ENCODE assay signal across 16 cellular contexts in genomic region chr11:32105871-32106312, GRCh38. TPM values are rescaled to one million over a fixed set of nuclear protein-coding genes. Genes with fewer than 3 reads are reported as not detected.
A peak's percentile ranks its signal among the peaks of the same experiment; 100 is the strongest.
DNase-seq lines count a peak whose midpoint lies in the region; ATAC-seq, FAIRE-seq and TF ChIP-seq lines count a peak whose summit lies in the region.
"Had no signal": no experiment of that assay in that cellular context is flagged by ENCODE, and none has a peak within 500 bp of the region (broad histone marks: within the 10 kb centered on the region; RNA-seq: fewer than 3 reads in every experiment).

No MANE protein-coding gene starts in this region.

- no peak for ATAC-seq in HepG2
- ATAC-seq in right lobe of liver, result no peak
- peak; percentile 71 for ATAC-seq in GM21786 (IDR thresholded peaks at IDR 0.05; ENCODE audit: unreplicated experiment)
- ATAC-seq in HG03196 (IDR thresholded peaks at IDR 0.05; ENCODE audit: unreplicated experiment), result peak; percentile 62
- ATAC-seq: HCT116; naive thymus-derived CD4-positive, alpha-beta T cell; stimulated activated naive CD8-positive, alpha-beta T cell treated with anti-CD3 and anti-CD28 coated beads, Interleukin-15, amount 100 ng/mL, for 72 hours had no signal

- H3K9me3 ChIP-seq in HepG2 (ENCODE audit: low read length), result no peaks in the 10 kb centered on the region
- H3K9me3 ChIP-seq in right lobe of liver, result no peaks in the 10 kb centered on the region
- no peaks in the 10 kb centered on the region for H3K9me3 ChIP-seq in thyroid gland
- H3K9me3 ChIP-seq: esophagus squamous epithelium had no signal

- TF ChIP-seq RAD21 in HepG2 (CRISPR knock-in tag; IDR thresholded peaks at IDR 0.05), result no peak

- TF ChIP-seq EP300 in HepG2 (IDR thresholded peaks at IDR 0.05; ENCODE audit: low read depth in 2 of 2, low read length in 2 of 2) (no peak), HepG2 (CRISPR knock-in tag; IDR thresholded peaks at IDR 0.05; ENCODE audit: borderline replicate concordance) (no peak)

- no peak for TF ChIP-seq CTCF in HepG2 (CRISPR knock-in tag; IDR thresholded peaks at IDR 0.05)
- TF ChIP-seq CTCF in right lobe of liver (IDR thresholded peaks at IDR 0.05), result no peak
- TF ChIP-seq CTCF in thyroid gland (IDR thresholded peaks at IDR 0.05), result no peak

- WGBS in HepG2 (ENCODE audit: low lambda C conversion rate), result 86% methylated on average over 6 of the region's 6 CpGs
- WGBS in right lobe of liver (ENCODE audit: insufficient coverage, low coverage, low lambda C conversion rate, missing lambda C conversion rate), result 80% methylated on average over 6 of the region's 6 CpGs
- 88 to 94% methylated on average over 6 of the region's 6 CpGs for WGBS in thyroid gland, 2 donors

- no peaks in the 10 kb centered on the region for H3K36me3 ChIP-seq in HepG2 (replicated peaks in 1 of 2; ENCODE audit: control insufficient read depth in 1 of 2, insufficient read depth in 2 of 2, low read length in 2 of 2)
- no peaks in the 10 kb centered on the region for H3K36me3 ChIP-seq in right lobe of liver
- H3K36me3 ChIP-seq in thyroid gland, result peaks cover 5 to 24% of the 10 kb centered on the region in 2 donors

- intact Hi-C loops in HepG2 (cut with micrococcal nuclease; ENCODE audit: unreplicated experiment) (no loop called here), right lobe of liver (cut with DNase I) (no loop called here), thyroid gland (cut with DNase I) (no loop called here)

- no peak overlapping the region for H2AFZ ChIP-seq in HepG2 (ENCODE audit: low read length)

- BruUV-seq in HepG2 (replicated peaks; lab: Mats Ljungman, UMichigan), result no TSS peak

- CTCF ChIA-PET in HepG2 (lab: Yijun Ruan, JAX; ENCODE audit: low intra/inter-chr PET ratio, low total read pairs), result no interaction called here

- peaks cover 0 to 20% of the 10 kb centered on the region in 2 experiments; a peak in 4 of 5 replicates for H3K27me3 ChIP-seq in HepG2 (ENCODE audit: control insufficient read depth in 1 of 2, insufficient read depth in 2 of 2, low read length in 2 of 2)
- H3K27me3 ChIP-seq in right lobe of liver, result no peaks in the 10 kb centered on the region
- H3K27me3 ChIP-seq in thyroid gland, result no peaks in the 10 kb centered on the region
- H3K27me3 ChIP-seq: esophagus squamous epithelium had no signal

- TF ChIP-seq POLR2A in HepG2 (IDR thresholded peaks at IDR 0.05; ENCODE audit: insufficient read depth in 1 of 2, low read depth in 2 of 2, low read length in 2 of 2) (no peak), right lobe of liver (IDR thresholded peaks at IDR 0.05) (no peak), thyroid gland (IDR thresholded peaks at IDR 0.05) (no peak)

- H3K79me2 ChIP-seq in HepG2 (ENCODE audit: insufficient read depth, low read length), result no peaks in the 10 kb centered on the region

- H3K4me1 ChIP-seq in HepG2 (ENCODE audit: insufficient read depth, low read length) (peaks cover 21% of the 10 kb centered on the region), right lobe of liver (peaks cover 0 to 19% (median 2%) of the 10 kb centered on the region in 4 donors), thyroid gland (no peaks in the 10 kb centered on the region)
- H3K4me1 ChIP-seq: esophagus squamous epithelium had no signal

- no peak overlapping the region for H3K9ac ChIP-seq in HepG2 (ENCODE audit: insufficient read depth, low read depth, low read length)

- in situ Hi-C loops in HepG2 (cut with HindIII; ENCODE audit: extremely low pct_ligation_motif_present, low pct_unique_long_range_greater_than_20kb), result no loop called here

- no peak overlapping the region for H3K4me3 ChIP-seq in HepG2 (replicated peaks in 1 of 3; ENCODE audit: insufficient read depth in 1 of 3, low read depth in 2 of 3, low read length in 3 of 3)
- H3K4me3 ChIP-seq in right lobe of liver, result no peak overlapping the region
- no peak overlapping the region for H3K4me3 ChIP-seq in thyroid gland (replicated peaks in 1 of 3)
- H3K4me3 ChIP-seq: esophagus squamous epithelium had no signal

- DNase-seq in HepG2 (ENCODE audit: low spot score), result no peak
- DNase-seq in right lobe of liver, result no peak
- no peak for DNase-seq in stimulated activated CD4-positive, alpha-beta T cell treated with anti-CD3 and anti-CD28 coated beads, Interleukin-15, amount 100 ng/mL, for 24 hours
- DNase-seq in thyroid gland, result no peak
- no peak for DNase-seq in DMS53 (lab: John Stamatoyannopoulos, UW)
- no peak for DNase-seq in AML-193 (lab: John Stamatoyannopoulos, UW)
- DNase-seq: activated effector memory CD4-positive, alpha-beta T cell treated with Interleukin-2 at 50 U/mL for 16 hours; EL; esophagus squamous epithelium; naive thymus-derived CD4-positive, alpha-beta T cell; NCI-H226; SIG-M5; stimulated activated naive CD8-positive, alpha-beta T cell treated with anti-CD3 and anti-CD28 coated beads, Interleukin-15, amount 100 ng/mL, for 72 hours had no signal

- H3K4me2 ChIP-seq in HepG2 (ENCODE audit: low read depth, low read length), result no peak overlapping the region

- H3K27ac ChIP-seq in HepG2 (ENCODE audit: extremely low read length, insufficient read depth, low read length) (no peak overlapping the region), right lobe of liver (no peak overlapping the region), thyroid gland (no peak overlapping the region)
- H3K27ac ChIP-seq: esophagus squamous epithelium had no signal

- no peak for FAIRE-seq in HepG2 (lab: Jason Lieb, UNC)

- H4K20me1 ChIP-seq in HepG2 (ENCODE audit: insufficient read depth, low read length), result peaks cover 14% of the 10 kb centered on the region

- POLR2A ChIA-PET in HepG2 (lab: Yijun Ruan, JAX), result no interaction called here

TF ChIP-seq in HepG2, 621 proteins besides CTCF, POLR2A, EP300 and RAD21 (continues in another document):
- TF ChIP-seq CREB1 (IDR thresholded peaks at IDR 0.05), result no peak
- TF ChIP-seq CREB1 (CRISPR knock-in tag; IDR thresholded peaks at IDR 0.05), result no peak
- no peak for TF ChIP-seq RERE (CRISPR knock-in tag; IDR thresholded peaks at IDR 0.05; ENCODE audit: low read depth)
- TF ChIP-seq KDM5A (IDR thresholded peaks at IDR 0.05; ENCODE audit: borderline replicate concordance, low read length), result no peak
- TF ChIP-seq ZNF720 (CRISPR knock-in tag; IDR thresholded peaks at IDR 0.05), result no peak

RNA-seq across cellular contexts. Expression of gene RCN1, which starts 15.0 kb away (rescaled TPM):
- total RNA-seq in HepG2 (2016; rRNA removed; fragmentation: Illumina TruSeq; extraction: Trizol) (14.7 and 28.5 TPM in 2 replicates), right lobe of liver (10 to 100 TPM; 30.7 to 52.4 (median 37.7) TPM), thyroid gland (100 to 1,000 TPM in 1 of 4 donors, 10 to 100 TPM in 3; 52.0 to 101 (median 75.7) TPM)
- total RNA-seq in HepG2 (2016; cell fraction: cytosol; rRNA removed; fragmentation: Illumina TruSeq; extraction: Trizol; ENCODE audit: low read depth), result 6.8 and 7.7 TPM in 2 replicates
- 14.2 and 26.1 TPM in 2 replicates for total RNA-seq in HepG2 (2016; cell fraction: insoluble cytoplasmic fraction; rRNA removed; fragmentation: Illumina TruSeq; extraction: Trizol)
- 15.0 and 16.9 TPM in 2 replicates for total RNA-seq in HepG2 (2016; cell fraction: membrane; rRNA removed; fragmentation: Illumina TruSeq; extraction: Trizol)
- total RNA-seq in HepG2 (2016; cell fraction: nucleus; rRNA removed; fragmentation: Illumina TruSeq; extraction: Trizol), result 31.1 and 36.5 TPM in 2 replicates
- 21.9 and 22.0 TPM in 2 replicates for polyA plus RNA-seq in HepG2 (2011; rRNA removed)
- polyA plus RNA-seq in HepG2 (2011; cell fraction: cytosol; rRNA removed), result 13.1 and 18.6 TPM in 2 replicates
- 13.9 and 19.0 TPM in 2 replicates for polyA plus RNA-seq in HepG2 (2011; cell fraction: nucleus; rRNA removed)
- polyA plus RNA-seq in HepG2 (2012), result 20.0 and 36.5 TPM in 2 replicates
- polyA plus RNA-seq in HepG2 (2016; cell fraction: cytosol; fragmentation: Illumina TruSeq; extraction: Trizol; ENCODE audit: low read depth), result 10.1 and 12.3 TPM in 2 replicates
- 24.9 and 25.0 TPM in 2 replicates for polyA plus RNA-seq in HepG2 (2016; cell fraction: insoluble cytoplasmic fraction; fragmentation: Illumina TruSeq; extraction: Trizol; ENCODE audit: low read depth)
- 19.5 and 23.7 TPM in 2 replicates for polyA plus RNA-seq in HepG2 (2016; cell fraction: membrane; fragmentation: Illumina TruSeq; extraction: Trizol; ENCODE audit: low read depth)
- polyA plus RNA-seq in HepG2 (2016; cell fraction: nucleus; fragmentation: Illumina TruSeq; extraction: Trizol; ENCODE audit: insufficient read depth, low read depth), result 72.9 and 82.2 TPM in 2 replicates
- polyA minus RNA-seq in HepG2 (2011; rRNA and poly(A)+ RNA removed; ENCODE audit: low replicate concordance), result 7.9 and 62.4 TPM in 2 replicates
- 15.3 and 17.1 TPM in 2 replicates for polyA minus RNA-seq in HepG2 (2011; cell fraction: cytosol; rRNA and poly(A)+ RNA removed)
- 18.0 and 23.4 TPM in 2 replicates for polyA minus RNA-seq in HepG2 (2011; cell fraction: nucleus; rRNA and poly(A)+ RNA removed)

Comparison
In these comparisons a context has a peak if more than half of its experiments do, and no peak if none do; other contexts are left out.
1. ATAC-seq: peak in GM21786 (single experiment) and HG03196 (single experiment); none in HepG2 (single experiment) and right lobe of liver (0 of 4).